ENCODE assay signal across 19 cellular contexts in the genomic region with DNA sequence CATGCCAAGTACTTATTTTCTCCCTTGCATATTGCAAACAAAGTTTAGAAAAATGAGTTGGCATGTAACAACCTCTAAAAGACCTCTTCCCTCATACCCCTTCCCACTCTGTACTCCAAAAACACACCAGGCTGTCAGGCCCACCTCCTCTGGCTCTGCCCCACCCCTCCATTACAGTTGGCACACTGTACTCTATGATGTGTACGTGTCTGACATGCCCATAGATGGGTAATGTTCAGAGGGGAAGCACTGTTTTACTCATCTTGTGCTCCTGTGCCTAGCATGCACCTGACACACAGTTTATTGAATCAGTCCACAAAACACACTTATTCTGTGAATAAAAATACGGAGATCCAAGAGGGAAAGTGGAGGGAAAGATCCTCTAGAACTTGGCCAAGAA. TPM values are rescaled to one million over a fixed set of nuclear protein-coding genes. Genes with fewer than 3 reads are reported as not detected.
A peak's percentile ranks its signal among the peaks of the same experiment; 100 is the strongest.
DNase-seq lines count a peak whose midpoint lies in the region; ATAC-seq, FAIRE-seq and TF ChIP-seq lines count a peak whose summit lies in the region.
"Had no signal": no experiment of that assay in that cellular context is flagged by ENCODE, and none has a peak within 500 bp of the region (broad histone marks: within the 10 kb centered on the region; RNA-seq: fewer than 3 reads in every experiment).

No MANE protein-coding gene starts in this region.

- no peak overlapping the region for H3K4me3 Mint-ChIP-seq in GM23338
- H3K4me3 Mint-ChIP-seq in activated T-helper 17 cell treated with anti-CD3 and anti-CD28 coated beads, Interleukin-2, amount 50 U/mL, for 72 hours = no peak overlapping the region
- H3K4me3 Mint-ChIP-seq: CD4-positive, alpha-beta T cell had no signal

- peaks cover 6% of the 10 kb centered on the region; the same call in 1 of the 2 replicates for H3F3A ChIP-seq in GM23338 (replicated peaks; ENCODE audit: low read depth)

- H2AFZ ChIP-seq in HepG2 (ENCODE audit: low read length) (no peak overlapping the region), GM23338 (no peak overlapping the region)
- H2AFZ ChIP-seq: GM23248 had no signal

- no peaks in the 10 kb centered on the region for H3K9me3 ChIP-seq in HepG2 (ENCODE audit: low read length)
- H3K9me3 ChIP-seq in right lobe of liver = no peaks in the 10 kb centered on the region
- H3K9me3 ChIP-seq: Caco-2 had no signal

- no peaks in the 10 kb centered on the region for H3K27me3 ChIP-seq in HepG2 (ENCODE audit: control insufficient read depth in 1 of 2, insufficient read depth in 2 of 2, low read length in 2 of 2)
- no peaks in the 10 kb centered on the region for H3K27me3 ChIP-seq in right lobe of liver
- no peaks in the 10 kb centered on the region for H3K27me3 ChIP-seq in GM23338 (ENCODE audit: insufficient read depth)

- TF ChIP-seq POLR2A in HepG2 (IDR thresholded peaks at IDR 0.05; ENCODE audit: insufficient read depth in 1 of 2, low read depth in 2 of 2, low read length in 2 of 2) (no peak), right lobe of liver (IDR thresholded peaks at IDR 0.05) (no peak)

- no peak for DNase-seq in HepG2 (ENCODE audit: low spot score)
- no peak for DNase-seq in right lobe of liver
- DNase-seq in GM23338 (ENCODE audit: low spot score) = no peak
- no peak for DNase-seq in nucleus accumbens (lab: John Stamatoyannopoulos, UW)
- no peak for DNase-seq in EL
- DNase-seq: ACHN; Caco-2; CD4-positive, alpha-beta T cell; GDM1; GM23248; IMR-90 had no signal

- in situ Hi-C loops in HepG2 (cut with HindIII; ENCODE audit: extremely low pct_ligation_motif_present, low pct_unique_long_range_greater_than_20kb) = no loop called here

- FAIRE-seq in HepG2 (lab: Jason Lieb, UNC) = no peak
- FAIRE-seq: A204.1, H54, K562 had no signal

- CTCF ChIA-PET in HepG2 (lab: Yijun Ruan, JAX; ENCODE audit: low intra/inter-chr PET ratio, low total read pairs) = no interaction called here

- intact Hi-C loops in HepG2 (cut with micrococcal nuclease; ENCODE audit: unreplicated experiment) = no loop called here
- intact Hi-C loops in right lobe of liver (cut with DNase I) = no loop called here

- H3K27me3 Mint-ChIP-seq in GM23338 (ENCODE audit: insufficient read depth, low read depth, poor library complexity) = no peaks in the 10 kb centered on the region
- H3K27me3 Mint-ChIP-seq in activated T-helper 17 cell treated with anti-CD3 and anti-CD28 coated beads, Interleukin-2, amount 50 U/mL, for 72 hours = no peaks in the 10 kb centered on the region
- H3K27me3 Mint-ChIP-seq: CD4-positive, alpha-beta T cell had no signal

- no peak overlapping the region for H3K27ac Mint-ChIP-seq in GM23338
- H3K27ac Mint-ChIP-seq in activated T-helper 17 cell treated with anti-CD3 and anti-CD28 coated beads, Interleukin-2, amount 50 U/mL, for 72 hours = no peak overlapping the region
- H3K27ac Mint-ChIP-seq: CD4-positive, alpha-beta T cell had no signal

- no peaks in the 10 kb centered on the region for H3K9me3 Mint-ChIP-seq in GM23338
- no peaks in the 10 kb centered on the region for H3K9me3 Mint-ChIP-seq in activated T-helper 17 cell treated with anti-CD3 and anti-CD28 coated beads, Interleukin-2, amount 50 U/mL, for 72 hours
- H3K9me3 Mint-ChIP-seq: CD4-positive, alpha-beta T cell had no signal

- H3K9ac ChIP-seq in HepG2 (ENCODE audit: insufficient read depth, low read depth, low read length) = no peak overlapping the region
- H3K9ac ChIP-seq: GM23248 had no signal

- peaks cover 3% of the 10 kb centered on the region; the same call in 2 of the 3 replicates for H3K4me1 Mint-ChIP-seq in GM23338
- no peaks in the 10 kb centered on the region for H3K4me1 Mint-ChIP-seq in activated T-helper 17 cell treated with anti-CD3 and anti-CD28 coated beads, Interleukin-2, amount 50 U/mL, for 72 hours

- BruUV-seq in HepG2 (replicated peaks; lab: Mats Ljungman, UMichigan) = no TSS peak

- H3K9me2 ChIP-seq in GM23338 (ENCODE audit: insufficient read depth) = no peaks in the 10 kb centered on the region

- no peak for TF ChIP-seq CTCF in HepG2 (CRISPR knock-in tag; IDR thresholded peaks at IDR 0.05)
- TF ChIP-seq CTCF in right lobe of liver (IDR thresholded peaks at IDR 0.05) = no peak
- TF ChIP-seq CTCF in GM23338 (conservative IDR thresholded peaks at IDR 0.05; ENCODE audit: low read depth in 2 of 2) = no peak

- TF ChIP-seq RAD21 in HepG2 (CRISPR knock-in tag; IDR thresholded peaks at IDR 0.05) = no peak

- no peak for TF ChIP-seq EP300 in HepG2 (IDR thresholded peaks at IDR 0.05; ENCODE audit: low read depth in 2 of 2, low read length in 2 of 2)
- TF ChIP-seq EP300 in HepG2 (CRISPR knock-in tag; IDR thresholded peaks at IDR 0.05; ENCODE audit: borderline replicate concordance) = no peak

- H3K4me3 ChIP-seq in HepG2 (replicated peaks in 1 of 3; ENCODE audit: insufficient read depth in 1 of 3, low read depth in 2 of 3, low read length in 3 of 3) (no peak overlapping the region), right lobe of liver (no peak overlapping the region), GM23338 (no peak overlapping the region)
- H3K4me3 ChIP-seq: GM23248, K562 had no signal

- H3K36me3 ChIP-seq in HepG2 (replicated peaks in 1 of 2; ENCODE audit: control insufficient read depth in 1 of 2, insufficient read depth in 2 of 2, low read length in 2 of 2) = peaks cover 4 to 48% of the 10 kb centered on the region in 2 experiments
- H3K36me3 ChIP-seq in right lobe of liver = peaks cover 0 to 34% (median 18%) of the 10 kb centered on the region in 4 donors
- H3K36me3 ChIP-seq in GM23338 (ENCODE audit: insufficient read depth) = no peaks in the 10 kb centered on the region; the same call in 1 of the 2 replicates

- peaks cover 15% of the 10 kb centered on the region for H3K36me3 Mint-ChIP-seq in GM23338 (ENCODE audit: low read depth)
- H3K36me3 Mint-ChIP-seq in activated T-helper 17 cell treated with anti-CD3 and anti-CD28 coated beads, Interleukin-2, amount 50 U/mL, for 72 hours (ENCODE audit: low read depth) = peaks cover 10% of the 10 kb centered on the region

- ATAC-seq in HepG2 (no peak), right lobe of liver (no peak), GM23338 (no peak), GM19467 (IDR thresholded peaks at IDR 0.05; ENCODE audit: unreplicated experiment) (no peak)
- ATAC-seq in activated T-helper 17 cell treated with anti-CD3 and anti-CD28 coated beads, Interleukin-2, amount 50 U/mL, for 72 hours (replicated peaks) = peak; percentile 79
- ATAC-seq: K562 had no signal

- 97% methylated on average over 2 of the region's 2 CpGs for WGBS in HepG2 (ENCODE audit: low lambda C conversion rate)
- WGBS in right lobe of liver (ENCODE audit: insufficient coverage, low coverage, low lambda C conversion rate, missing lambda C conversion rate) = 81% methylated on average over 2 of the region's 2 CpGs

- H3K79me2 ChIP-seq in HepG2 (ENCODE audit: insufficient read depth, low read length) (peaks cover 22% of the 10 kb centered on the region), GM23338 (replicated peaks; ENCODE audit: insufficient read depth) (peaks cover 15% of the 10 kb centered on the region)

- H4K20me1 ChIP-seq in HepG2 (ENCODE audit: insufficient read depth, low read length) = peaks cover 12% of the 10 kb centered on the region
- no peaks in the 10 kb centered on the region for H4K20me1 ChIP-seq in GM23338 (replicated peaks; ENCODE audit: insufficient read depth)

- H3K27ac ChIP-seq in HepG2 (ENCODE audit: extremely low read length, insufficient read depth, low read length) = no peak overlapping the region
- no peak overlapping the region for H3K27ac ChIP-seq in right lobe of liver
- H3K27ac ChIP-seq in GM23338 (ENCODE audit: low read depth) = 0 out of 2 replicates have a peak overlapping the region, but pooled peaks have one; percentile 6
- H3K27ac ChIP-seq: C4-2B, GM23248 had no signal

- POLR2A ChIA-PET in HepG2 (lab: Yijun Ruan, JAX) = no interaction called here

- H3K4me2 ChIP-seq in HepG2 (ENCODE audit: low read depth, low read length) (no peak overlapping the region), GM23338 (no peak overlapping the region)

- H3K4me1 ChIP-seq in HepG2 (ENCODE audit: insufficient read depth, low read length) (no peaks in the 10 kb centered on the region), right lobe of liver (no peaks in the 10 kb centered on the region), GM23338 (ENCODE audit: insufficient read depth) (no peaks in the 10 kb centered on the region)
- H3K4me1 ChIP-seq: Caco-2 had no signal

TF ChIP-seq in HepG2, 621 proteins besides CTCF, POLR2A, EP300 and RAD21 (continues in another document):
- peak; percentile 51 for TF ChIP-seq RBM22 (optimal IDR thresholded peaks at IDR 0.05; ENCODE audit: low read length)
- no peak for TF ChIP-seq TBX2 (CRISPR knock-in tag; IDR thresholded peaks at IDR 0.05; ENCODE audit: borderline replicate concordance)

TF ChIP-seq in GM23338, 12 proteins besides CTCF, POLR2A, EP300 and RAD21:
- no peak for TF ChIP-seq CREB1 (CRISPR knock-in tag; IDR thresholded peaks at IDR 0.05; ENCODE audit: low read depth)

RNA-seq across cellular contexts. Expression of gene SERPINE3, which starts 45.6 kb away (rescaled TPM):
- not detected in 2 replicates for total RNA-seq in HepG2 (2016; rRNA removed; fragmentation: Illumina TruSeq; extraction: Trizol)
- total RNA-seq in HepG2 (2016; cell fraction: cytosol; rRNA removed; fragmentation: Illumina TruSeq; extraction: Trizol; ENCODE audit: low read depth) = not detected in 2 replicates
- not detected in 2 replicates for total RNA-seq in HepG2 (2016; cell fraction: insoluble cytoplasmic fraction; rRNA removed; fragmentation: Illumina TruSeq; extraction: Trizol)
- not detected in 2 replicates for total RNA-seq in HepG2 (2016; cell fraction: membrane; rRNA removed; fragmentation: Illumina TruSeq; extraction: Trizol)
- not detected in 2 replicates for total RNA-seq in HepG2 (2016; cell fraction: nucleus; rRNA removed; fragmentation: Illumina TruSeq; extraction: Trizol)
- polyA plus RNA-seq in HepG2 (2011; rRNA removed) = not detected in 2 replicates
- polyA plus RNA-seq in HepG2 (2011; cell fraction: cytosol; rRNA removed) = not detected in 2 replicates
- not detected in 2 replicates for polyA plus RNA-seq in HepG2 (2011; cell fraction: nucleus; rRNA removed)
- not detected in 2 replicates for polyA plus RNA-seq in HepG2 (2012)
- polyA plus RNA-seq in HepG2 (2016; cell fraction: cytosol; fragmentation: Illumina TruSeq; extraction: Trizol; ENCODE audit: low read depth) = not detected in 2 replicates
- not detected in 2 replicates for polyA plus RNA-seq in HepG2 (2016; cell fraction: insoluble cytoplasmic fraction; fragmentation: Illumina TruSeq; extraction: Trizol; ENCODE audit: low read depth)
- polyA plus RNA-seq in HepG2 (2016; cell fraction: membrane; fragmentation: Illumina TruSeq; extraction: Trizol; ENCODE audit: low read depth) = not detected in 2 replicates
- not detected in 2 replicates for polyA plus RNA-seq in HepG2 (2016; cell fraction: nucleus; fragmentation: Illumina TruSeq; extraction: Trizol; ENCODE audit: insufficient read depth, low read depth)
- polyA minus RNA-seq in HepG2 (2011; rRNA and poly(A)+ RNA removed; ENCODE audit: low replicate concordance) = not detected in 2 replicates
- polyA minus RNA-seq in HepG2 (2011; cell fraction: cytosol; rRNA and poly(A)+ RNA removed) = not detected in 2 replicates
- polyA minus RNA-seq in HepG2 (2011; cell fraction: nucleus; rRNA and poly(A)+ RNA removed) = 0.26 TPM in 1 of 2 replicates, not detected in the other
- total RNA-seq in right lobe of liver = not detected
- total RNA-seq in GM23338 (2014; rRNA removed; shearing (Covaris generic)) = 0.08 and 0.17 TPM in 2 replicates
- 0.31 and 0.35 TPM in 2 replicates for polyA plus RNA-seq in GM23338 (2016; fragmentation: Nextera tagmentation; extraction: Ambion mirVana)
- total RNA-seq in activated T-helper 17 cell treated with anti-CD3 and anti-CD28 coated beads, Interleukin-2, amount 50 U/mL, for 72 hours = not detected
- total RNA-seq: Caco-2; CD4-positive, alpha-beta T cell; GM23248; HT-29; IMR-90; K562 had no signal
- polyA plus RNA-seq: BJ, IMR-90, K562 had no signal
